21 cellular contexts compared by ENCODE assay signal in the genomic region with DNA sequence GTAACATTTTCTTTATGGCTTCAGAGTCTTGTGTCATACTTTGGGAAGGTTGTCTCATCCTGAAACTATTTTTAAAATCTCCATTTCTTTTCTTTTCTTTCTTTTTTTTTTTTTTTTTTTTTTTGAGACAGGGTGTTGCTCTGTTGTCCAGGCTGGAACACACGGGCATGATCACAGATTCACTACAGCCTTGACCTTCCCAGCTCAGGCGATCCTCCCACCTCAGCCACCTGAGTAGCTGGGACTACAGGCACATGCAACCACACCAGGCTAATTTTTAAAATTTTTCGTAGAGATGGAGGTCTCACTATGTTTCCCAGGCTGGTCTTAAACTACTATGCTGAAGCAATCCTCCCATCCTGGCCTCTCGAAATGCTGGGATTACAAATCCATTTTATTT.
"Had no signal": no experiment of that assay in that cellular context is flagged by ENCODE, and none has a peak within 500 bp of the region (broad histone marks: within the 10 kb centered on the region; RNA-seq: fewer than 3 reads in every experiment).

No MANE protein-coding gene starts in this region.

- H3K36me3 Mint-ChIP-seq: activated CD4-positive, alpha-beta memory T cell treated with anti-CD3 and anti-CD28 coated beads for 36 hours; activated naive CD4-positive, alpha-beta T cell treated with anti-CD3 and anti-CD28 coated beads, Interleukin-2, amount 50 U/mL, for 72 hours; brain; immature natural killer cell had no signal

- H3K4me1 Mint-ChIP-seq: immature natural killer cell had no signal

- H3K9me3 Mint-ChIP-seq: activated CD4-positive, alpha-beta memory T cell treated with anti-CD3 and anti-CD28 coated beads for 36 hours; activated naive CD4-positive, alpha-beta T cell treated with anti-CD3 and anti-CD28 coated beads, Interleukin-2, amount 50 U/mL, for 72 hours; activated T-cell treated with anti-CD3 and anti-CD28 coated beads, Interleukin-2, amount 50 U/mL, for 4 hours; brain; immature natural killer cell; naive thymus-derived CD4-positive, alpha-beta T cell; T-helper 1 cell treated with Interleukin-12 subunit alpha and Interleukin-12 subunit beta and Interleukin-4 antibody, amounts not matched to agents 30 μg/mL and 1 μg/mL, for 36 hours had no signal

- H3K4me3 ChIP-seq: heart left ventricle, right atrium auricular region, spleen, suprapubic skin, tibial nerve had no signal

- H3K4me1 ChIP-seq: spleen had no signal

- H3K27ac ChIP-seq: heart left ventricle, right atrium auricular region, spleen, suprapubic skin, tibial nerve, VCaP had no signal

- DNase-seq: activated CD4-positive, alpha-beta memory T cell treated with anti-CD3 and anti-CD28 coated beads for 36 hours; activated CD4-positive, alpha-beta T cell treated with anti-CD3 and anti-CD28 coated beads for 48 hours; activated naive CD4-positive, alpha-beta T cell; activated T-cell treated with anti-CD3 and anti-CD28 coated beads, Interleukin-2, amount 50 U/mL, for 4 hours; aorta; heart left ventricle; hypothalamus; immature natural killer cell; kidney; midbrain; naive thymus-derived CD4-positive, alpha-beta T cell; spleen; stimulated activated naive CD4-positive, alpha-beta T cell; T-helper 9 cell had no signal

- H3K27ac Mint-ChIP-seq: activated CD4-positive, alpha-beta memory T cell treated with anti-CD3 and anti-CD28 coated beads for 36 hours; activated naive CD4-positive, alpha-beta T cell treated with anti-CD3 and anti-CD28 coated beads, Interleukin-2, amount 50 U/mL, for 72 hours; brain; immature natural killer cell; T-helper 1 cell treated with Interleukin-12 subunit alpha and Interleukin-12 subunit beta and Interleukin-4 antibody, amounts not matched to agents 30 μg/mL and 1 μg/mL, for 36 hours had no signal

- H3K27me3 ChIP-seq: heart left ventricle, right atrium auricular region, spleen, suprapubic skin, tibial nerve had no signal

- H3K4me3 Mint-ChIP-seq: activated CD4-positive, alpha-beta memory T cell treated with anti-CD3 and anti-CD28 coated beads for 36 hours; activated T-cell treated with anti-CD3 and anti-CD28 coated beads, Interleukin-2, amount 50 U/mL, for 4 hours; brain; immature natural killer cell; naive thymus-derived CD4-positive, alpha-beta T cell; T-helper 1 cell treated with Interleukin-12 subunit alpha and Interleukin-12 subunit beta and Interleukin-4 antibody, amounts not matched to agents 30 μg/mL and 1 μg/mL, for 36 hours had no signal

- H3K27me3 Mint-ChIP-seq: brain; naive thymus-derived CD4-positive, alpha-beta T cell had no signal

- H3K36me3 ChIP-seq: right atrium auricular region, suprapubic skin, tibial nerve had no signal

- ATAC-seq: heart left ventricle; naive thymus-derived CD4-positive, alpha-beta T cell had no signal
